In genomic region chr4:10006604-10007435, GRCh38 we compare ENCODE assay signal across 8 cellular contexts. TPM values are rescaled to one million over a fixed set of nuclear protein-coding genes. Genes with fewer than 3 reads are reported as not detected.
DNase-seq lines count a peak whose midpoint lies in the region; ATAC-seq and TF ChIP-seq lines count a peak whose summit lies in the region.
"Had no signal": no experiment of that assay in that cellular context is flagged by ENCODE, and none has a peak within 500 bp of the region (broad histone marks: within the 10 kb centered on the region; RNA-seq: fewer than 3 reads in every experiment).

No MANE protein-coding gene starts in this region.

- no peak for TF ChIP-seq POLR2A in breast epithelium (IDR thresholded peaks at IDR 0.05)

- H3K27ac Mint-ChIP-seq in Caco-2 (ENCODE audit: unreplicated experiment): no peak overlapping the region
- no peak overlapping the region; the same call in 1 of the 2 replicates for H3K27ac Mint-ChIP-seq in HFFc6

- no peak overlapping the region for H3K4me3 ChIP-seq in breast epithelium
- H3K4me3 ChIP-seq in mucosa of rectum (ENCODE audit: low read length in 2 of 2): peak overlapping the region; percentile 54 to 63
- no peak overlapping the region for H3K4me3 ChIP-seq in Caco-2 (ENCODE audit: low read depth, low read length)
- H3K4me3 ChIP-seq: SK-N-MC had no signal

- H3K4me1 ChIP-seq in breast epithelium (peaks cover 3 to 9% of the 10 kb centered on the region in 2 donors), mucosa of rectum (ENCODE audit: control insufficient read depth in 2 of 2, insufficient read depth in 2 of 2, low read length in 2 of 2) (peaks cover 24 to 28% of the 10 kb centered on the region in 2 donors), Caco-2 (peaks cover 7% of the 10 kb centered on the region)

- H3K36me3 Mint-ChIP-seq in Caco-2 (ENCODE audit: insufficient read depth, unreplicated experiment) (no peaks in the 10 kb centered on the region), HFFc6 (ENCODE audit: low read depth) (no peaks in the 10 kb centered on the region)

- H3K27me3 ChIP-seq in breast epithelium (no peaks in the 10 kb centered on the region), mucosa of rectum (ENCODE audit: control insufficient read depth in 2 of 2, insufficient read depth in 2 of 2, low read length in 2 of 2) (no peaks in the 10 kb centered on the region), Caco-2 (replicated peaks; ENCODE audit: control insufficient read depth, insufficient read depth, low read length) (no peaks in the 10 kb centered on the region)

- CTCF ChIA-PET in Caco-2 (lab: Charles Lee): no interaction called here

- intact Hi-C loops in breast epithelium (cut with DNase I; ENCODE audit: low total_unique reads) (no loop called here), Caco-2 (cut with micrococcal nuclease; ENCODE audit: unreplicated experiment) (no loop called here)

- DNase-seq in breast epithelium (ENCODE audit: low spot score in 2 of 2) (peak; percentile 61 to 66), Caco-2 (no peak), HFFc6 (no peak), SHP77 treated with DMSO at 0.1 percent for 48 hours (lab: John Stamatoyannopoulos, UW) (no peak)

- H3K4me1 Mint-ChIP-seq in Caco-2 (ENCODE audit: low read depth, unreplicated experiment): no peaks in the 10 kb centered on the region
- H3K4me1 Mint-ChIP-seq in HFFc6 (ENCODE audit: low read depth): peaks cover 26% of the 10 kb centered on the region

- H3K27me3 Mint-ChIP-seq in Caco-2 (ENCODE audit: insufficient read depth, unreplicated experiment) (no peaks in the 10 kb centered on the region), HFFc6 (ENCODE audit: insufficient read depth) (peaks cover 2% of the 10 kb centered on the region)

- H3K9me3 Mint-ChIP-seq in Caco-2 (ENCODE audit: unreplicated experiment) (no peaks in the 10 kb centered on the region), HFFc6 (no peaks in the 10 kb centered on the region)

- no peak overlapping the region for H3K4me3 Mint-ChIP-seq in Caco-2 (ENCODE audit: unreplicated experiment)
- H3K4me3 Mint-ChIP-seq in HFFc6: no peak overlapping the region

- H3K9me3 ChIP-seq in breast epithelium: no peaks in the 10 kb centered on the region
- H3K9me3 ChIP-seq in mucosa of rectum (ENCODE audit: control insufficient read depth in 2 of 2, low read length in 2 of 2): no peaks in the 10 kb centered on the region
- H3K9me3 ChIP-seq in Caco-2: no peaks in the 10 kb centered on the region

- peak overlapping the region; percentile 61 to 72 for H3K9ac ChIP-seq in mucosa of rectum (ENCODE audit: low read depth in 1 of 2, low read length in 2 of 2)

- no peak for TF ChIP-seq CTCF in breast epithelium (IDR thresholded peaks at IDR 0.05)
- TF ChIP-seq CTCF in Caco-2 (IDR thresholded peaks at IDR 0.05; ENCODE audit: insufficient read depth in 1 of 2, low read depth in 1 of 2, low read length in 1 of 2, severe bottlenecking in 1 of 2, unreplicated experiment in 1 of 2): no peak
- TF ChIP-seq CTCF in HFFc6 (IDR thresholded peaks at IDR 0.05): no peak

- H3K27ac ChIP-seq in breast epithelium (peak overlapping the region; percentile 75 to 83), mucosa of rectum (ENCODE audit: low read depth in 2 of 2, low read length in 2 of 2) (peak overlapping the region; percentile 97)
- H3K27ac ChIP-seq: SK-N-MC had no signal

- POLR2A ChIA-PET in Caco-2 (lab: Charles Lee): no interaction called here

- no TSS peak for BruUV-seq in Caco-2 (replicated peaks; lab: Mats Ljungman, UMichigan)

- ATAC-seq in GM21381 (IDR thresholded peaks at IDR 0.05; ENCODE audit: unreplicated experiment): peak; percentile 11
- ATAC-seq in HG03442 (IDR thresholded peaks at IDR 0.05; ENCODE audit: unreplicated experiment): peak; percentile 7

- no peaks in the 10 kb centered on the region for H3K36me3 ChIP-seq in breast epithelium
- no peaks in the 10 kb centered on the region for H3K36me3 ChIP-seq in mucosa of rectum (ENCODE audit: control insufficient read depth in 2 of 2, insufficient read depth in 2 of 2, low read length in 2 of 2)
- H3K36me3 ChIP-seq in Caco-2 (ENCODE audit: control insufficient read depth, insufficient read depth, low read length): no peaks in the 10 kb centered on the region

RNA-seq across cellular contexts. Expression of gene SLC2A9, which starts 14.5 kb away (rescaled TPM):
- 10 to 100 TPM in 1 of 3 donors, 1 to 10 TPM in 2; 6.2 to 10.7 (median 9.5) TPM for total RNA-seq in breast epithelium
- total RNA-seq in Caco-2 (2022): 17.5 and 21.0 TPM in 2 replicates
- 1 to 10 TPM; 1.3 to 2.0 (median 1.6) TPM for total RNA-seq in HFFc6 (2021; fragmentation: NEBNext Ultra II Directional; extraction: Animal tissue kit (Norgen Biotek cat#: 25700))

Comparison
In these comparisons a context has a peak if more than half of its experiments do, and no peak if none do; other contexts are left out.
1. DNase-seq: peak in breast epithelium (2 of 2); none in Caco-2 (0 of 2), HFFc6 (single experiment) and SHP77 treated with DMSO at 0.1 percent for 48 hours (single experiment).
2. H3K4me3 ChIP-seq: peak in mucosa of rectum (2 of 2); none in breast epithelium (0 of 3) and Caco-2 (single experiment).